In genomic region chr6:18261877-18262276, GRCh38 we compare ENCODE assay signal across 10 cellular contexts. TPM values are rescaled to one million over a fixed set of nuclear protein-coding genes. Genes with fewer than 3 reads are reported as not detected.
A peak's percentile ranks its signal among the peaks of the same experiment; 100 is the strongest.
DNase-seq lines count a peak whose midpoint lies in the region; ATAC-seq, FAIRE-seq and TF ChIP-seq lines count a peak whose summit lies in the region.
"Had no signal": no experiment of that assay in that cellular context is flagged by ENCODE, and none has a peak within 500 bp of the region (broad histone marks: within the 10 kb centered on the region; RNA-seq: fewer than 3 reads in every experiment).

No MANE protein-coding gene starts in this region.

- WGBS in right cardiac atrium: 70% methylated on average over 6 of the region's 6 CpGs

- H3K36me3 ChIP-seq in keratinocyte (ENCODE audit: control insufficient read depth in 2 of 2, extremely low read depth in 1 of 2, insufficient read depth in 2 of 2, low read length in 2 of 2): peaks cover 0 to 6% of the 10 kb centered on the region in 2 experiments

- H3K9ac ChIP-seq in keratinocyte (ENCODE audit: control insufficient read depth, extremely low read depth, insufficient read depth, low read length): no peak overlapping the region

- intact Hi-C loops in right cardiac atrium (cut with DNase I): no loop called here

- no peak for TF ChIP-seq CTCF in AG10803 (conservative IDR thresholded peaks at IDR 0.05; ENCODE audit: low read length)
- no peak for TF ChIP-seq CTCF in GM12865 (IDR thresholded peaks at IDR 0.05; ENCODE audit: insufficient read depth, low read depth, low read length, missing control alignments)
- TF ChIP-seq CTCF in WTC11 (IDR thresholded peaks at IDR 0.05): no peak
- no peak for TF ChIP-seq CTCF in keratinocyte (optimal IDR thresholded peaks at IDR 0.05 in 1 of 3, IDR thresholded peaks at IDR 0.05 in 1 of 3, conservative IDR thresholded peaks at IDR 0.05 in 1 of 3; ENCODE audit: extremely low read depth in 1 of 3, insufficient read depth in 2 of 3, low read length in 3 of 3)

- no peaks in the 10 kb centered on the region for H3K9me3 Mint-ChIP-seq in WTC11

- ATAC-seq in WTC11: no peak
- no peak for ATAC-seq in right cardiac atrium

- H3K9me1 ChIP-seq in keratinocyte (ENCODE audit: control insufficient read depth, extremely low read depth, insufficient read depth, low read length): peaks cover 2% of the 10 kb centered on the region

- peak overlapping the region; percentile 100 for H3K4me2 ChIP-seq in keratinocyte (ENCODE audit: control insufficient read depth, extremely low read depth, insufficient read depth, low read depth, low read length)

- peak overlapping the region; percentile 83 for H3K27ac Mint-ChIP-seq in WTC11

- peaks cover 2% of the 10 kb centered on the region for H3K9me3 ChIP-seq in keratinocyte (ENCODE audit: control insufficient read depth, low read depth, low read length)
- no peaks in the 10 kb centered on the region for H3K9me3 ChIP-seq in right cardiac atrium (ENCODE audit: control insufficient read depth, low read length)

- H3K79me2 ChIP-seq in keratinocyte (ENCODE audit: control insufficient read depth, insufficient read depth, low read length): peaks cover 69% of the 10 kb centered on the region

- DNase-seq in AG10803 (ENCODE audit: low read depth) (no peak), GM12865 (ENCODE audit: low read depth) (no peak), WTC11 (ENCODE audit: low spot score) (no peak), keratinocyte (ENCODE audit: low read depth, low spot score) (no peak), Ammon's horn (ENCODE audit: low spot score) (no peak), NCI-H1930 (lab: John Stamatoyannopoulos, UW) (no peak), HK-2 (ENCODE audit: unreplicated experiment) (no peak), right cardiac atrium (no peak)
- DNase-seq: GDM1, NCI-H1092 treated with DMSO at 0.1 percent for 48 hours had no signal

- H3K36me3 Mint-ChIP-seq in WTC11: peaks cover 51% of the 10 kb centered on the region

- no peak overlapping the region for H2AFZ ChIP-seq in keratinocyte (ENCODE audit: control insufficient read depth, low read length)

- peaks cover 10% of the 10 kb centered on the region for H4K20me1 ChIP-seq in keratinocyte (ENCODE audit: control insufficient read depth, extremely low read depth, insufficient read depth, low read length)

- peak overlapping the region; percentile 91 for H3K4me3 ChIP-seq in AG10803 (ENCODE audit: low read length)
- peak overlapping the region; percentile 83 for H3K4me3 ChIP-seq in GM12865 (ENCODE audit: low read depth, low read length)
- peak overlapping the region in 1 of 3 experiments; percentile 98 for H3K4me3 ChIP-seq in keratinocyte (ENCODE audit: control insufficient read depth in 2 of 3, extremely low read depth in 1 of 3, insufficient read depth in 2 of 3, low read depth in 1 of 3, low read length in 3 of 3)
- H3K4me3 ChIP-seq in right cardiac atrium (ENCODE audit: low read length): no peak overlapping the region

- H3K27me3 ChIP-seq in keratinocyte (ENCODE audit: control insufficient read depth, extremely low read depth, insufficient read depth, low read length) (no peaks in the 10 kb centered on the region), right cardiac atrium (ENCODE audit: control insufficient read depth, insufficient read depth) (no peaks in the 10 kb centered on the region)

- dilution Hi-C loops in keratinocyte (cut with MboI; ENCODE audit: extremely low pct_ligation_motif_present, low sequenced_read_pairs): no loop called here

- CTCF ChIA-PET in WTC11 (lab: Charles Lee): no interaction called here

- H3K27ac ChIP-seq in keratinocyte (ENCODE audit: control insufficient read depth, insufficient read depth, low read length) (peak overlapping the region; percentile 31), right cardiac atrium (ENCODE audit: low read length) (no peak overlapping the region)

- no peaks in the 10 kb centered on the region for H3K27me3 Mint-ChIP-seq in WTC11 (ENCODE audit: low read depth)

- peaks cover 41% of the 10 kb centered on the region for H3K4me1 ChIP-seq in keratinocyte (ENCODE audit: control insufficient read depth, extremely low read depth, insufficient read depth, low read length)
- H3K4me1 ChIP-seq in right cardiac atrium (ENCODE audit: control insufficient read depth, insufficient read depth, low read length): peaks cover 3% of the 10 kb centered on the region

- peaks cover 49% of the 10 kb centered on the region for H3K4me1 Mint-ChIP-seq in WTC11

- POLR2A ChIA-PET in WTC11 (lab: Charles Lee): no interaction called here

- FAIRE-seq in keratinocyte (lab: Jason Lieb, UNC): no peak

- peak overlapping the region; percentile 94 for H3K4me3 Mint-ChIP-seq in WTC11

TF ChIP-seq in WTC11, 78 proteins besides CTCF, POLR2A, EP300 and RAD21:
- no peak for TF ChIP-seq IRF1 (CRISPR knock-in tag; IDR thresholded peaks at IDR 0.05)

RNA-seq across cellular contexts. Expression of gene DEK, which starts 2.5 kb away (rescaled TPM):
- 180 to 204 TPM (median 194 TPM) in 3 replicates for total RNA-seq in WTC11 (2021)
- 9.3 to 45.0 TPM (median 31.3 TPM) in 3 replicates for polyA plus RNA-seq in keratinocyte
- polyA plus RNA-seq in keratinocyte (2011; ENCODE audit: low read depth): 34.8 TPM
- 14.5 and 21.5 TPM in 2 replicates for polyA plus RNA-seq in keratinocyte (2011; cell fraction: cytosol; rRNA removed)
- 5.7 and 10.1 TPM in 2 replicates for polyA plus RNA-seq in keratinocyte (2011; cell fraction: nucleus; rRNA removed)
- polyA plus RNA-seq in keratinocyte (2012; ENCODE audit: low replicate concordance): 25.1 and 60.2 TPM in 2 replicates
- polyA minus RNA-seq in keratinocyte: 1.6 to 10.9 TPM (median 1.7 TPM) in 3 replicates
- 17.8 TPM for polyA minus RNA-seq in keratinocyte (2011; cell fraction: cytosol; rRNA and poly(A)+ RNA removed)
- polyA minus RNA-seq in keratinocyte (2011; cell fraction: nucleus; rRNA and poly(A)+ RNA removed): 4.0 and 6.0 TPM in 2 replicates
- 10 to 100 TPM; 82.5 to 97.9 (median 89.1) TPM for total RNA-seq in right cardiac atrium
- 49.9 TPM for polyA plus RNA-seq in right cardiac atrium
